In the genomic region with DNA sequence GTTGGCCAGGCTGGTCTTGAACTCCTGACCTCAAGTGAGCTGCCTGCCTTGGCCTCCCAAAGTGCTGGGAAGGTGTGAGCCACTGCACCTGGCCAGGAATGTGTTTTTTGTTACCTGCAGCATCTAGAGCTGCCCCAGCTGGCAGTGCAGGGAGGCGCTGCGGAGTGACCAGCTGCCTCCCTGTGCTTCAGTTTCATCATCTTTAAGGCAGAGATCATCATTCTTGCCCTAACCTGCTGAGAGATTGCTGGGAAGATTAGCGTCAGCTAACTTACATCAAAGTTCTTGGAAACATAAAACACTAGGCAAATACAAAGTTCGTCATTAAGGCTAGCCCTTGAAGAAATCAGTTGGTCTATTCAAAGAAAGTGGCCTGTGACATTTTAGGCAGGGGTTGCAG, we compare ENCODE assay signal across 13 cellular contexts. TPM values are rescaled to one million over a fixed set of nuclear protein-coding genes. Genes with fewer than 3 reads are reported as not detected.
DNase-seq lines count a peak whose midpoint lies in the region; ATAC-seq and TF ChIP-seq lines count a peak whose summit lies in the region.
"Had no signal": no experiment of that assay in that cellular context is flagged by ENCODE, and none has a peak within 500 bp of the region (broad histone marks: within the 10 kb centered on the region; RNA-seq: fewer than 3 reads in every experiment).

No MANE protein-coding gene starts in this region.

- H3K27ac Mint-ChIP-seq in stimulated activated naive CD8-positive, alpha-beta T cell treated with anti-CD3 and anti-CD28 coated beads, Interleukin-15, Interleukin-2, amounts not matched to agents 100 ng/mL and 50 ng/mL, for 24 hours = peak overlapping the region; percentile 96
- peak overlapping the region; percentile 88 for H3K27ac Mint-ChIP-seq in activated T-helper 2 cell treated with anti-CD3 and anti-CD28 coated beads, Interferon-gamma antibody, Interleukin-2, Interleukin-4, amounts not matched to agents 10 μg/mL and 5 μg/mL and 100 μg/mL, durations not matched to agents 14 hours and 24 hours and 36 hours
- no peak overlapping the region for H3K27ac Mint-ChIP-seq in mesothelial cell of epicardium

- no peak for ATAC-seq in stimulated activated naive CD8-positive, alpha-beta T cell treated with anti-CD3 and anti-CD28 coated beads, Interleukin-15, Interleukin-2, amounts not matched to agents 100 U/mL and 50 U/mL, for 24 hours
- ATAC-seq in GM19455 (IDR thresholded peaks at IDR 0.05; ENCODE audit: unreplicated experiment) (no peak), GM21515 (IDR thresholded peaks at IDR 0.05; ENCODE audit: unreplicated experiment) (no peak), HG02588 (IDR thresholded peaks at IDR 0.05; ENCODE audit: unreplicated experiment) (no peak)

- DNase-seq in stimulated activated naive CD8-positive, alpha-beta T cell treated with anti-CD3 and anti-CD28 coated beads, Interleukin-15, Interleukin-2, amounts not matched to agents 100 U/mL and 50 U/mL, for 24 hours = no peak
- no peak for DNase-seq in activated T-helper 2 cell treated with anti-CD3 and anti-CD28 coated beads, Interferon-gamma antibody, Interleukin-2, Interleukin-4, amounts not matched to agents 10 μg/mL and 5 μg/mL and 100 μg/mL, durations not matched to agents 14 hours and 24 hours and 36 hours (ENCODE audit: low spot score)
- DNase-seq in mesothelial cell of epicardium (ENCODE audit: low spot score in 2 of 2, unreplicated experiment in 2 of 2) (no peak), DMS79 treated with DMSO at 0.1 percent for 48 hours (lab: John Stamatoyannopoulos, UW) (no peak)
- DNase-seq: effector CD4-positive, alpha-beta T cell; EL; foreskin melanocyte; SHP77 had no signal

- no peaks in the 10 kb centered on the region for H3K27me3 Mint-ChIP-seq in stimulated activated naive CD8-positive, alpha-beta T cell treated with anti-CD3 and anti-CD28 coated beads, Interleukin-15, Interleukin-2, amounts not matched to agents 100 ng/mL and 50 ng/mL, for 24 hours
- H3K27me3 Mint-ChIP-seq in activated T-helper 2 cell treated with anti-CD3 and anti-CD28 coated beads, Interferon-gamma antibody, Interleukin-2, Interleukin-4, amounts not matched to agents 10 μg/mL and 5 μg/mL and 100 μg/mL, durations not matched to agents 14 hours and 24 hours and 36 hours (ENCODE audit: low read depth) = no peaks in the 10 kb centered on the region
- no peaks in the 10 kb centered on the region for H3K27me3 Mint-ChIP-seq in mesothelial cell of epicardium (ENCODE audit: low read depth)
- H3K27me3 Mint-ChIP-seq: B cell had no signal

- no peak for TF ChIP-seq CTCF in mesothelial cell of epicardium (IDR thresholded peaks at IDR 0.05; ENCODE audit: unreplicated experiment)

- peaks cover 44% of the 10 kb centered on the region for H3K36me3 Mint-ChIP-seq in stimulated activated naive CD8-positive, alpha-beta T cell treated with anti-CD3 and anti-CD28 coated beads, Interleukin-15, Interleukin-2, amounts not matched to agents 100 ng/mL and 50 ng/mL, for 24 hours (ENCODE audit: low read depth)
- peaks cover 63% of the 10 kb centered on the region for H3K36me3 Mint-ChIP-seq in activated T-helper 2 cell treated with anti-CD3 and anti-CD28 coated beads, Interferon-gamma antibody, Interleukin-2, Interleukin-4, amounts not matched to agents 10 μg/mL and 5 μg/mL and 100 μg/mL, durations not matched to agents 14 hours and 24 hours and 36 hours (ENCODE audit: low read depth)
- H3K36me3 Mint-ChIP-seq in mesothelial cell of epicardium = peaks cover 32% of the 10 kb centered on the region

- H3K4me3 Mint-ChIP-seq in stimulated activated naive CD8-positive, alpha-beta T cell treated with anti-CD3 and anti-CD28 coated beads, Interleukin-15, Interleukin-2, amounts not matched to agents 100 ng/mL and 50 ng/mL, for 24 hours = peak overlapping the region; percentile 95
- peak overlapping the region; percentile 89 for H3K4me3 Mint-ChIP-seq in activated T-helper 2 cell treated with anti-CD3 and anti-CD28 coated beads, Interferon-gamma antibody, Interleukin-2, Interleukin-4, amounts not matched to agents 10 μg/mL and 5 μg/mL and 100 μg/mL, durations not matched to agents 14 hours and 24 hours and 36 hours (ENCODE audit: low read depth)
- peak overlapping the region; percentile 87 for H3K4me3 Mint-ChIP-seq in mesothelial cell of epicardium

- peaks cover 46% of the 10 kb centered on the region for H3K4me1 Mint-ChIP-seq in stimulated activated naive CD8-positive, alpha-beta T cell treated with anti-CD3 and anti-CD28 coated beads, Interleukin-15, Interleukin-2, amounts not matched to agents 100 ng/mL and 50 ng/mL, for 24 hours (ENCODE audit: low read depth)
- H3K4me1 Mint-ChIP-seq in activated T-helper 2 cell treated with anti-CD3 and anti-CD28 coated beads, Interferon-gamma antibody, Interleukin-2, Interleukin-4, amounts not matched to agents 10 μg/mL and 5 μg/mL and 100 μg/mL, durations not matched to agents 14 hours and 24 hours and 36 hours (ENCODE audit: low read depth) = peaks cover 39% of the 10 kb centered on the region
- H3K4me1 Mint-ChIP-seq in mesothelial cell of epicardium = peaks cover 24% of the 10 kb centered on the region

- intact Hi-C loops in activated T-helper 2 cell treated with anti-CD3 and anti-CD28 coated beads, Interferon-gamma antibody, Interleukin-2, Interleukin-4, amounts not matched to agents 10 μg/mL and 5 μg/mL and 100 μg/mL, durations not matched to agents 14 hours and 24 hours and 36 hours (cut with micrococcal nuclease) = loop anchor here (5.0 kb wide), 1 partner anchor 70 kb away; the partner anchor contains the start of gene ZNF425

- no peaks in the 10 kb centered on the region for H3K9me3 Mint-ChIP-seq in stimulated activated naive CD8-positive, alpha-beta T cell treated with anti-CD3 and anti-CD28 coated beads, Interleukin-15, Interleukin-2, amounts not matched to agents 100 ng/mL and 50 ng/mL, for 24 hours
- no peaks in the 10 kb centered on the region for H3K9me3 Mint-ChIP-seq in activated T-helper 2 cell treated with anti-CD3 and anti-CD28 coated beads, Interferon-gamma antibody, Interleukin-2, Interleukin-4, amounts not matched to agents 10 μg/mL and 5 μg/mL and 100 μg/mL, durations not matched to agents 14 hours and 24 hours and 36 hours
- peaks cover 9% of the 10 kb centered on the region for H3K9me3 Mint-ChIP-seq in mesothelial cell of epicardium

RNA-seq across cellular contexts. Expression of gene ZNF282, which starts 2.3 kb away (rescaled TPM):
- 116 and 118 TPM in 2 replicates for total RNA-seq in activated T-helper 2 cell treated with anti-CD3 and anti-CD28 coated beads, Interferon-gamma antibody, Interleukin-2, Interleukin-4, amounts not matched to agents 10 μg/mL and 5 μg/mL and 100 μg/mL, durations not matched to agents 14 hours and 24 hours and 36 hours
- total RNA-seq in mesothelial cell of epicardium = 40.4 to 47.0 TPM (median 42.6 TPM) in 3 replicates

RNA-seq across cellular contexts. Expression of gene ZNF212, which starts 41.8 kb away (rescaled TPM):
- 18.4 and 20.1 TPM in 2 replicates for total RNA-seq in activated T-helper 2 cell treated with anti-CD3 and anti-CD28 coated beads, Interferon-gamma antibody, Interleukin-2, Interleukin-4, amounts not matched to agents 10 μg/mL and 5 μg/mL and 100 μg/mL, durations not matched to agents 14 hours and 24 hours and 36 hours
- 20.5 to 20.8 TPM (median 20.5 TPM) in 3 replicates for total RNA-seq in mesothelial cell of epicardium

RNA-seq across cellular contexts. Expression of gene ZNF398, which starts 50.4 kb away (rescaled TPM):
- total RNA-seq in activated T-helper 2 cell treated with anti-CD3 and anti-CD28 coated beads, Interferon-gamma antibody, Interleukin-2, Interleukin-4, amounts not matched to agents 10 μg/mL and 5 μg/mL and 100 μg/mL, durations not matched to agents 14 hours and 24 hours and 36 hours = 15.9 and 16.9 TPM in 2 replicates
- 20.0 to 21.9 TPM (median 20.6 TPM) in 3 replicates for total RNA-seq in mesothelial cell of epicardium
